In genomic region chr10:79374312-79375191, GRCh38 we compare ENCODE assay signal across 1 cellular context.
TF ChIP-seq lines count a peak whose summit lies in the region.

No MANE protein-coding gene starts in this region.

TF ChIP-seq in GM23338, 12 proteins besides CTCF, POLR2A, EP300 and RAD21 (continued from another document):
- no peak for TF ChIP-seq ZNF462 (CRISPR knock-in tag; IDR thresholded peaks at IDR 0.05)
- TF ChIP-seq CREB1 (CRISPR knock-in tag; IDR thresholded peaks at IDR 0.05; ENCODE audit: low read depth) = no peak
- TF ChIP-seq ZNF114 (CRISPR knock-in tag; IDR thresholded peaks at IDR 0.05) = no peak
- TF ChIP-seq EZH2phosphoT487 (IDR thresholded peaks at IDR 0.05; ENCODE audit: unreplicated experiment) = no peak
